ENCODE assay signal across 8 cellular contexts in the genomic region with DNA sequence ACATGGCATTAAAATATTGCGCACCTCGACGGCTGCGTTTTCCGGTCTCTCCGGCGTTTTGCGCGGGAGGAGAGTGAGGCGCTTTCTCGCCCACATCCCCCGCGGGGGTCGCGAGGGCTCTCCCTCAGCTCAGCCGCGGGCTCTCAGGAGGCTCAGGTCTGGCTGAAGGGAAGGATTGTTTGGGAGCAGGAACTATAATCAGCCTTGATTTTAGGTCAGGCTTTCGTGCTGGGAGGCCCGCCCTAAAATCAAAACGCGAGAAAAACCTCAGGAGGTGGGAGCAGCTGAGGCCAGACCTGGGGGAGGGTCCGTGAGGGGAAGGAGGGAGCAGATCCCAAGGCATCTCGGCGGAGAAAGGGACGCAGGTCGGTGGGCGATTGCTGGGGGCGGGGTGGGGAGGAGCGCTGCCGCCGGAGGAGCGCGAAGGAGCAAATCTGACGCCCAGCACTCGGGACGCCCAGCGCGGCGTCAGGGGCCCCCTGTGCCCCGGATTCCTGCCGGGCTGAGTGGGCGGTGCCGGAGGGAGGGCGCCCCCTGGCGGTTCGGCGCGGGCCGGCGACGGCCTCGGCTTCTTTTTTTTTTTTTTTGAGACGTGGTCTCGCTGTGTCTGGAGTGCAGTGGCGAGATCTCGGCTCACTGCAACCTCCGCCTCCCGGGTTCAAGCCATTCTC. TPM values are rescaled to one million over a fixed set of nuclear protein-coding genes. Genes with fewer than 3 reads are reported as not detected.
DNase-seq lines count a peak whose midpoint lies in the region; ATAC-seq and TF ChIP-seq lines count a peak whose summit lies in the region.

No MANE protein-coding gene starts in this region.

- no peaks in the 10 kb centered on the region for H3K9me3 Mint-ChIP-seq in activated T-cell treated with anti-CD3 and anti-CD28 coated beads, Interleukin-2, amount 50 U/mL, for 72 hours
- H3K9me3 Mint-ChIP-seq in naive thymus-derived CD4-positive, alpha-beta T cell: peaks cover 0 to 1% (median 0%) of the 10 kb centered on the region in 11 donors
- H3K9me3 Mint-ChIP-seq in stimulated activated effector memory CD8-positive, alpha-beta T cell treated with anti-CD3 and anti-CD28 coated beads, Interleukin-12 subunit alpha, Interleukin-12 subunit beta, amount 100 ng/mL, for 72 hours: no peaks in the 10 kb centered on the region

- H4K20me1 ChIP-seq in GM23248 (ENCODE audit: insufficient read depth): no peaks in the 10 kb centered on the region

- H3K4me1 Mint-ChIP-seq in activated T-cell treated with anti-CD3 and anti-CD28 coated beads, Interleukin-2, amount 50 U/mL, for 72 hours (ENCODE audit: low read depth): peaks cover 29% of the 10 kb centered on the region
- H3K4me1 Mint-ChIP-seq in naive thymus-derived CD4-positive, alpha-beta T cell: peaks cover 6 to 34% (median 27%) of the 10 kb centered on the region in 7 donors
- peaks cover 13% of the 10 kb centered on the region for H3K4me1 Mint-ChIP-seq in stimulated activated effector memory CD8-positive, alpha-beta T cell treated with anti-CD3 and anti-CD28 coated beads, Interleukin-12 subunit alpha, Interleukin-12 subunit beta, amount 100 ng/mL, for 72 hours

- peak overlapping the region; percentile 85 for H3K9ac ChIP-seq in GM23248

- no peaks in the 10 kb centered on the region for H3K9me3 ChIP-seq in GM23248 (ENCODE audit: low read depth)
- H3K9me3 ChIP-seq in naive thymus-derived CD4-positive, alpha-beta T cell (ENCODE audit: control insufficient read depth in 2 of 3, low read length in 3 of 3): no peaks in the 10 kb centered on the region

- H3K36me3 ChIP-seq in GM23248 (ENCODE audit: low read depth): no peaks in the 10 kb centered on the region
- H3K36me3 ChIP-seq in naive thymus-derived CD4-positive, alpha-beta T cell (ENCODE audit: control insufficient read depth in 2 of 3, insufficient read depth in 3 of 3, low read length in 3 of 3): no peaks in the 10 kb centered on the region

- WGBS in GM23248 (ENCODE audit: low coverage in 1 of 2, low lambda C conversion rate in 2 of 2, missing lambda C conversion rate in 2 of 2), 2 experiments: 4% methylated on average over 43 to 58 of the region's 58 CpGs

- intact Hi-C loops in naive thymus-derived CD4-positive, alpha-beta T cell (cut with micrococcal nuclease): loop anchor here (1.0 to 5.0 kb wide), 10 partner anchors 18 to 923 kb away; a partner anchor contains a TSS

- peak overlapping the region; percentile 98 for H2AFZ ChIP-seq in GM23248

- no peaks in the 10 kb centered on the region for H3K36me3 Mint-ChIP-seq in activated T-cell treated with anti-CD3 and anti-CD28 coated beads, Interleukin-2, amount 50 U/mL, for 72 hours (ENCODE audit: insufficient read depth in 2 of 2)
- H3K36me3 Mint-ChIP-seq in naive thymus-derived CD4-positive, alpha-beta T cell: no peaks in the 10 kb centered on the region
- H3K36me3 Mint-ChIP-seq in stimulated activated effector memory CD8-positive, alpha-beta T cell treated with anti-CD3 and anti-CD28 coated beads, Interleukin-12 subunit alpha, Interleukin-12 subunit beta, amount 100 ng/mL, for 72 hours: no peaks in the 10 kb centered on the region

- peaks cover 10% of the 10 kb centered on the region for H3K27me3 Mint-ChIP-seq in activated T-cell treated with anti-CD3 and anti-CD28 coated beads, Interleukin-2, amount 50 U/mL, for 72 hours (ENCODE audit: low read depth)
- H3K27me3 Mint-ChIP-seq in naive thymus-derived CD4-positive, alpha-beta T cell: peaks cover 0 to 10% (median 0%) of the 10 kb centered on the region in 5 donors

- TF ChIP-seq CTCF in AG09319 (IDR thresholded peaks at IDR 0.05; ENCODE audit: low read depth, low read length) (peak; percentile 66), fibroblast of mammary gland (conservative IDR thresholded peaks at IDR 0.05; ENCODE audit: control insufficient read depth, insufficient read depth, low read depth, low read length) (peak; percentile 44)

- no peaks in the 10 kb centered on the region for H3K9me2 ChIP-seq in GM23248 (ENCODE audit: insufficient read depth)

- H3K4me1 ChIP-seq in GM23248 (ENCODE audit: insufficient read depth): no peaks in the 10 kb centered on the region
- H3K4me1 ChIP-seq in naive thymus-derived CD4-positive, alpha-beta T cell (ENCODE audit: control insufficient read depth in 2 of 2, insufficient read depth in 2 of 2, low read length in 2 of 2): peaks cover 6% of the 10 kb centered on the region in 2 donors

- H3F3A ChIP-seq in GM23248 (ENCODE audit: insufficient read depth): no peaks in the 10 kb centered on the region

- DNase-seq in AG09319 (ENCODE audit: extremely low read depth, low read depth) (no peak), GM23248 (peak; percentile 84), OCI-M1 (lab: John Stamatoyannopoulos, UW) (peak; percentile 82), fibroblast of mammary gland (ENCODE audit: low read depth) (peak; percentile 54)
- DNase-seq in activated T-cell treated with anti-CD3 and anti-CD28 coated beads, Interleukin-2, amount 50 U/mL, for 72 hours: peak; percentile 85 to 91
- peak; percentile 71 to 90 (median 85) for DNase-seq in naive thymus-derived CD4-positive, alpha-beta T cell
- DNase-seq in stimulated activated effector memory CD8-positive, alpha-beta T cell treated with anti-CD3 and anti-CD28 coated beads, Interleukin-12 subunit alpha, Interleukin-12 subunit beta, amount 100 ng/mL, for 72 hours (ENCODE audit: low spot score in 2 of 2): peak; percentile 86 to 91

- CTCF ChIA-PET in naive thymus-derived CD4-positive, alpha-beta T cell (lab: Charles Lee): interaction anchor here (1.0 kb wide), 1 partner anchor 327 kb away, joined by 4 read pairs; no protein-coding TSS in a partner anchor

- H3K4me3 ChIP-seq in GM23248 (peak overlapping the region; percentile 81), fibroblast of mammary gland (ENCODE audit: control insufficient read depth, low read depth, low read length) (peak overlapping the region; percentile 53)
- H3K4me3 ChIP-seq in naive thymus-derived CD4-positive, alpha-beta T cell (ENCODE audit: low read length): peak overlapping the region; percentile 81

- in situ Hi-C loops in GM23248 (cut with MboI): no loop called here

- H3K27ac Mint-ChIP-seq in activated T-cell treated with anti-CD3 and anti-CD28 coated beads, Interleukin-2, amount 50 U/mL, for 72 hours: no peak overlapping the region
- H3K27ac Mint-ChIP-seq in naive thymus-derived CD4-positive, alpha-beta T cell: peak overlapping the region in 8 of 9 donors; percentile 48 to 95 (median 84)
- H3K27ac Mint-ChIP-seq in stimulated activated effector memory CD8-positive, alpha-beta T cell treated with anti-CD3 and anti-CD28 coated beads, Interleukin-12 subunit alpha, Interleukin-12 subunit beta, amount 100 ng/mL, for 72 hours: no peak overlapping the region

- H3K27ac ChIP-seq in GM23248: peak overlapping the region; percentile 43; the same call in 1 of the 2 replicates
- H3K27ac ChIP-seq in naive thymus-derived CD4-positive, alpha-beta T cell (ENCODE audit: low read depth, low read length): peak overlapping the region; percentile 63

- POLR2A ChIA-PET in naive thymus-derived CD4-positive, alpha-beta T cell (lab: Charles Lee): interaction anchor here (0.6 to 3.1 kb wide), 4 partner anchors 15 to 467 kb away, joined by 3 to 8 read pairs (median 4); a partner anchor contains a TSS

- H3K27me3 ChIP-seq in GM23248 (replicated peaks; ENCODE audit: insufficient read depth): peaks cover 4% of the 10 kb centered on the region
- no peaks in the 10 kb centered on the region for H3K27me3 ChIP-seq in naive thymus-derived CD4-positive, alpha-beta T cell (ENCODE audit: control insufficient read depth in 2 of 2, insufficient read depth in 2 of 2, low read length in 2 of 2)

- ATAC-seq in activated T-cell treated with anti-CD3 and anti-CD28 coated beads, Interleukin-2, amount 50 U/mL, for 72 hours (replicated peaks in 1 of 2): peak; percentile 91
- peak; percentile 90 for ATAC-seq in naive thymus-derived CD4-positive, alpha-beta T cell
- ATAC-seq in stimulated activated effector memory CD8-positive, alpha-beta T cell treated with anti-CD3 and anti-CD28 coated beads, Interleukin-12 subunit alpha, Interleukin-12 subunit beta, amount 100 ng/mL, for 72 hours: peak; percentile 96
- no peak for ATAC-seq in HG02884 (IDR thresholded peaks at IDR 0.05; ENCODE audit: unreplicated experiment)

- peak overlapping the region; percentile 97 for H3K4me2 ChIP-seq in GM23248 (ENCODE audit: unreplicated experiment)

- peak overlapping the region; percentile 90 to 95 for H3K4me3 Mint-ChIP-seq in activated T-cell treated with anti-CD3 and anti-CD28 coated beads, Interleukin-2, amount 50 U/mL, for 72 hours
- peak overlapping the region; percentile 82 to 92 (median 88) for H3K4me3 Mint-ChIP-seq in naive thymus-derived CD4-positive, alpha-beta T cell
- peak overlapping the region; percentile 80 for H3K4me3 Mint-ChIP-seq in stimulated activated effector memory CD8-positive, alpha-beta T cell treated with anti-CD3 and anti-CD28 coated beads, Interleukin-12 subunit alpha, Interleukin-12 subunit beta, amount 100 ng/mL, for 72 hours

- no peaks in the 10 kb centered on the region for H3K79me2 ChIP-seq in GM23248 (ENCODE audit: insufficient read depth)

RNA-seq across cellular contexts. Expression of a gene that starts 18.7 kb away (rescaled TPM):
- 32.9 and 49.8 TPM in 2 replicates for total RNA-seq in GM23248 (2014; rRNA removed; shearing (Covaris generic))
- 27.3 and 30.4 TPM in 2 replicates for polyA plus RNA-seq in GM23248 (2016; fragmentation: Nextera tagmentation; extraction: Ambion mirVana)
- total RNA-seq in activated T-cell treated with anti-CD3 and anti-CD28 coated beads, Interleukin-2, amount 50 U/mL, for 72 hours: 10 to 100 TPM; 17.7 to 23.6 TPM
- total RNA-seq in naive thymus-derived CD4-positive, alpha-beta T cell: 10 to 100 TPM in 4 of 5 experiments, 1 to 10 TPM in 1; 3.6 to 76.3 (median 23.3) TPM
- 10 to 100 TPM; 14.8 to 18.1 TPM for polyA plus RNA-seq in naive thymus-derived CD4-positive, alpha-beta T cell

Comparison
In these comparisons a context has a peak if more than half of its experiments do, and no peak if none do; other contexts are left out.
1. H3K27ac Mint-ChIP-seq: peak in naive thymus-derived CD4-positive, alpha-beta T cell (8 of 9); none in activated T-cell treated with anti-CD3 and anti-CD28 coated beads, Interleukin-2, amount 50 U/mL, for 72 hours (single experiment) and stimulated activated effector memory CD8-positive, alpha-beta T cell treated with anti-CD3 and anti-CD28 coated beads, Interleukin-12 subunit alpha, Interleukin-12 subunit beta, amount 100 ng/mL, for 72 hours (single experiment).
2. Peak in every context shown above with its lines, with median percentiles within 50 percentile points of each other: H3K4me3 ChIP-seq and H3K4me3 Mint-ChIP-seq.